23 cellular contexts compared by ENCODE assay signal in the genomic region with DNA sequence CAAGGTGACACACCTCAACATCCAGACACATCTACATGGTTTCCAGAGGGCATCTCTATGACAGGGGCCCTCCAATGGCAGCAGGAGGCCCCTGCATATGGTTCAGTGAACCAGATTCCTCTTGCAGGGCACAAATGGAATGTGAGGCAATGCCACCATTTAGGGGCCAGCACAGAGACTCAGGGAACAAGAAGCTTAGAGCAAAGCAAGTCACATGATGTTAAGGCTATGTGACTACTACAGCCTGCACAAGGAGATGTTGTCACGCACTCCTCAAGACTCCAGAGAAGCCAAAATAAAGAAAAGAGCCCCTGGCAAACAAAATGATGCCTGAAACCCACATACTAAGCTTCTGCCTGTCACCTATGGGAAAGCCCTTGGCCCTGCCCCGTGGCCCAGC.
A peak's percentile ranks its signal among the peaks of the same experiment; 100 is the strongest.
DNase-seq lines count a peak whose midpoint lies in the region; ATAC-seq, FAIRE-seq and TF ChIP-seq lines count a peak whose summit lies in the region.
"Had no signal": no experiment of that assay in that cellular context is flagged by ENCODE, and none has a peak within 500 bp of the region (broad histone marks: within the 10 kb centered on the region; RNA-seq: fewer than 3 reads in every experiment).

No MANE protein-coding gene starts in this region.

- peaks cover 52% of the 10 kb centered on the region for H3K4me1 Mint-ChIP-seq in neural progenitor cell

- peaks cover 5% of the 10 kb centered on the region for H3K36me3 Mint-ChIP-seq in neural progenitor cell

- BruUV-seq in K562 (replicated peaks; lab: Mats Ljungman, UMichigan): no TSS peak

- peak overlapping the region; percentile 79 for H3K27ac Mint-ChIP-seq in neural progenitor cell
- H3K27ac Mint-ChIP-seq: CD4-positive, alpha-beta memory T cell had no signal

- peaks cover 7% of the 10 kb centered on the region for H3K9me3 Mint-ChIP-seq in neural progenitor cell
- H3K9me3 Mint-ChIP-seq: CD4-positive, alpha-beta memory T cell had no signal

- DNase-seq in AG20443 (ENCODE audit: low spot score): peak; percentile 27
- DNase-seq in K562 (ENCODE audit: extremely low read depth in 1 of 4, low spot score in 3 of 4): no peak
- DNase-seq in neural progenitor cell (ENCODE audit: low spot score): no peak
- DNase-seq in cerebellum (ENCODE audit: low spot score): no peak
- no peak for DNase-seq in LoVo (ENCODE audit: low spot score)
- DNase-seq: 8988T; ACHN; C1 segment of cervical spinal cord; Calu3; CD4-positive, alpha-beta memory T cell; COR-L47; DMS53; DMS79 treated with DMSO at 0.1 percent for 48 hours; GM23248; H7; HCEC 1CT had no signal

- no peaks in the 10 kb centered on the region for H3K9me2 ChIP-seq in OCI-LY1 (ENCODE audit: low read depth, low read length)

- TF ChIP-seq CTCF in OCI-LY1 (IDR thresholded peaks at IDR 0.05; ENCODE audit: low read length) (no peak), K562 (IDR thresholded peaks at IDR 0.05 in 2 of 3, conservative IDR thresholded peaks at IDR 0.05 in 1 of 3; ENCODE audit: insufficient read depth in 2 of 3, low read depth in 1 of 3, low read length in 3 of 3) (no peak), neural progenitor cell (IDR thresholded peaks at IDR 0.05) (no peak)

- TF ChIP-seq EP300 in K562 (IDR thresholded peaks at IDR 0.05; ENCODE audit: low read length): no peak

- H3K4me1 ChIP-seq in OCI-LY1 (ENCODE audit: insufficient read depth, low read length, severe bottlenecking) (peaks cover 9% of the 10 kb centered on the region), K562 (replicated peaks in 1 of 2; ENCODE audit: control insufficient read depth in 2 of 2, insufficient read depth in 2 of 2, low read length in 2 of 2) (peaks cover 0 to 7% of the 10 kb centered on the region in 2 experiments; a peak in 2 of 5 replicates), neural progenitor cell (peaks cover 27% of the 10 kb centered on the region)
- H3K4me1 ChIP-seq: A549 had no signal

- H2AFZ ChIP-seq in OCI-LY1 (ENCODE audit: low read length) (no peak overlapping the region), K562 (ENCODE audit: low read depth, low read length) (no peak overlapping the region), neural progenitor cell (replicated peaks) (no peak overlapping the region)
- H2AFZ ChIP-seq: GM23248 had no signal

- H3K4me2 ChIP-seq in OCI-LY1 (ENCODE audit: low read length) (0 out of 2 replicates have a peak overlapping the region, but pooled peaks have one; percentile 16), K562 (ENCODE audit: insufficient read depth, low read length) (no peak overlapping the region), neural progenitor cell (no peak overlapping the region)
- H3K4me2 ChIP-seq: A549 had no signal

- intact Hi-C loops in K562 (cut with micrococcal nuclease): no loop called here

- H3K27me3 ChIP-seq in OCI-LY1 (ENCODE audit: insufficient read depth, low read length): no peaks in the 10 kb centered on the region
- H3K27me3 ChIP-seq in K562 (ENCODE audit: control insufficient read depth in 2 of 2, insufficient read depth in 2 of 2, low read length in 2 of 2): no peaks in the 10 kb centered on the region
- H3K27me3 ChIP-seq in neural progenitor cell: no peaks in the 10 kb centered on the region

- ATAC-seq in K562 (no peak), HG03175 (IDR thresholded peaks at IDR 0.05; ENCODE audit: unreplicated experiment) (no peak), HG03039 (IDR thresholded peaks at IDR 0.05; ENCODE audit: unreplicated experiment) (no peak)
- ATAC-seq: A549 had no signal

- FAIRE-seq in K562 (lab: Jason Lieb, UNC): no peak
- FAIRE-seq: A549, G401.6, GM12892, H1 had no signal

- H3K9me1 ChIP-seq in K562 (ENCODE audit: control insufficient read depth, insufficient read depth, low read length): no peaks in the 10 kb centered on the region

- POLR2A ChIA-PET in K562 (lab: Yijun Ruan, JAX): no interaction called here

- CTCF ChIA-PET in K562 (lab: Yijun Ruan, JAX; ENCODE audit: low intra/inter-chr PET ratio): no interaction called here

- no peak overlapping the region for H3K4me3 ChIP-seq in OCI-LY1 (ENCODE audit: low read depth, low read length, poor library complexity, severe bottlenecking)
- H3K4me3 ChIP-seq in K562: no peak overlapping the region
- no peak overlapping the region for H3K4me3 ChIP-seq in neural progenitor cell
- H3K4me3 ChIP-seq: A549, GM23248 had no signal

- H3F3A ChIP-seq in OCI-LY1 (ENCODE audit: insufficient read depth, low read length) (no peaks in the 10 kb centered on the region), neural progenitor cell (ENCODE audit: low read depth) (peaks cover 14% of the 10 kb centered on the region)

- H3K79me2 ChIP-seq in OCI-LY1 (ENCODE audit: insufficient read depth, low read length) (no peaks in the 10 kb centered on the region), K562 (ENCODE audit: control insufficient read depth, insufficient read depth, low read length) (no peaks in the 10 kb centered on the region), neural progenitor cell (ENCODE audit: low read depth) (no peaks in the 10 kb centered on the region)

- H3K9ac ChIP-seq in OCI-LY1 (ENCODE audit: low read length): no peak overlapping the region
- no peak overlapping the region for H3K9ac ChIP-seq in K562 (ENCODE audit: insufficient read depth in 1 of 2, low read depth in 2 of 2, low read length in 2 of 2)
- no peak overlapping the region for H3K9ac ChIP-seq in neural progenitor cell
- H3K9ac ChIP-seq: GM23248 had no signal

- H3K9me3 ChIP-seq in OCI-LY1 (ENCODE audit: low read length) (no peaks in the 10 kb centered on the region), K562 (replicated peaks; ENCODE audit: control insufficient read depth, insufficient read depth, low read depth, low read length) (no peaks in the 10 kb centered on the region), neural progenitor cell (ENCODE audit: low read depth) (no peaks in the 10 kb centered on the region)
- H3K9me3 ChIP-seq: A549 had no signal

- H3K36me3 ChIP-seq in OCI-LY1 (ENCODE audit: insufficient read depth, low read length) (no peaks in the 10 kb centered on the region), K562 (ENCODE audit: control insufficient read depth, insufficient read depth, low read length) (peaks cover 30% of the 10 kb centered on the region; the same call in 2 of the 3 replicates), neural progenitor cell (no peaks in the 10 kb centered on the region)

- in situ Hi-C loops in K562 (cut with MboI): no loop called here

- H4K20me1 ChIP-seq in OCI-LY1 (ENCODE audit: insufficient read depth, low read length) (no peaks in the 10 kb centered on the region), K562 (replicated peaks; ENCODE audit: control insufficient read depth, insufficient read depth, low read length) (no peaks in the 10 kb centered on the region), neural progenitor cell (ENCODE audit: low read depth) (no peaks in the 10 kb centered on the region)

- 61% methylated on average over 2 of the region's 2 CpGs for WGBS in K562 (ENCODE audit: insufficient coverage, low coverage, missing lambda C conversion rate)

- H3K27ac ChIP-seq in OCI-LY1 (ENCODE audit: low read depth, low read length, poor library complexity, severe bottlenecking) (peak overlapping the region; percentile 31), K562 (ENCODE audit: extremely low read depth, low read depth, low read length) (no peak overlapping the region), neural progenitor cell (no peak overlapping the region)
- H3K27ac ChIP-seq: A549, GM23248 had no signal

- no peak for TF ChIP-seq POLR2A in K562 (conservative IDR thresholded peaks at IDR 0.05)

- no peak for TF ChIP-seq RAD21 in K562 (CRISPR knock-in tag; conservative IDR thresholded peaks at IDR 0.05 in 1 of 2, IDR thresholded peaks at IDR 0.05 in 1 of 2)

- H3K27me3 Mint-ChIP-seq in neural progenitor cell (ENCODE audit: insufficient read depth, low read depth): peaks cover 6% of the 10 kb centered on the region
- H3K27me3 Mint-ChIP-seq: CD4-positive, alpha-beta memory T cell had no signal

- no peak overlapping the region for H3K4me3 Mint-ChIP-seq in neural progenitor cell
- H3K4me3 Mint-ChIP-seq: CD4-positive, alpha-beta memory T cell had no signal

TF ChIP-seq in K562, 482 proteins besides CTCF, POLR2A, EP300 and RAD21:
- TF ChIP-seq RBM34 (IDR thresholded peaks at IDR 0.05; ENCODE audit: borderline replicate concordance, insufficient read depth, low read length) (no peak), MTF1 (CRISPR knock-in tag; IDR thresholded peaks at IDR 0.05; ENCODE audit: borderline replicate concordance) (no peak), SIN3B (IDR thresholded peaks at IDR 0.05; ENCODE audit: low read depth) (no peak)
- TF ChIP-seq, protein P1, sequence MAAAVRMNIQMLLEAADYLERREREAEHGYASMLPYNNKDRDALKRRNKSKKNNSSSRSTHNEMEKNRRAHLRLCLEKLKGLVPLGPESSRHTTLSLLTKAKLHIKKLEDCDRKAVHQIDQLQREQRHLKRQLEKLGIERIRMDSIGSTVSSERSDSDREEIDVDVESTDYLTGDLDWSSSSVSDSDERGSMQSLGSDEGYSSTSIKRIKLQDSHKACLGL (CRISPR knock-in tag; IDR thresholded peaks at IDR 0.05; ENCODE audit: borderline replicate concordance, poor library complexity, severe bottlenecking): no peak
- TF ChIP-seq, protein P2, sequence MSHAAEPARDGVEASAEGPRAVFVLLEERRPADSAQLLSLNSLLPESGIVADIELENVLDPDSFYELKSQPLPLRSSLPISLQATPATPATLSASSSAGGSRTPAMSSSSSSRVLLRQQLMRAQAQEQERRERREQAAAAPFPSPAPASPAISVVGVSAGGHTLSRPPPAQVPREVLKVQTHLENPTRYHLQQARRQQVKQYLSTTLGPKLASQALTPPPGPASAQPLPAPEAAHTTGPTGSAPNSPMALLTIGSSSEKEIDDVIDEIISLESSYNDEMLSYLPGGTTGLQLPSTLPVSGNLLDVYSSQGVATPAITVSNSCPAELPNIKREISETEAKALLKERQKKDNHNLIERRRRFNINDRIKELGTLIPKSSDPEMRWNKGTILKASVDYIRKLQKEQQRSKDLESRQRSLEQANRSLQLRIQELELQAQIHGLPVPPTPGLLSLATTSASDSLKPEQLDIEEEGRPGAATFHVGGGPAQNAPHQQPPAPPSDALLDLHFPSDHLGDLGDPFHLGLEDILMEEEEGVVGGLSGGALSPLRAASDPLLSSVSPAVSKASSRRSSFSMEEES (CRISPR knock-in tag; IDR thresholded peaks at IDR 0.05): peak; percentile 53
